ENCODE assay signal across 1 cellular context in the genomic region with DNA sequence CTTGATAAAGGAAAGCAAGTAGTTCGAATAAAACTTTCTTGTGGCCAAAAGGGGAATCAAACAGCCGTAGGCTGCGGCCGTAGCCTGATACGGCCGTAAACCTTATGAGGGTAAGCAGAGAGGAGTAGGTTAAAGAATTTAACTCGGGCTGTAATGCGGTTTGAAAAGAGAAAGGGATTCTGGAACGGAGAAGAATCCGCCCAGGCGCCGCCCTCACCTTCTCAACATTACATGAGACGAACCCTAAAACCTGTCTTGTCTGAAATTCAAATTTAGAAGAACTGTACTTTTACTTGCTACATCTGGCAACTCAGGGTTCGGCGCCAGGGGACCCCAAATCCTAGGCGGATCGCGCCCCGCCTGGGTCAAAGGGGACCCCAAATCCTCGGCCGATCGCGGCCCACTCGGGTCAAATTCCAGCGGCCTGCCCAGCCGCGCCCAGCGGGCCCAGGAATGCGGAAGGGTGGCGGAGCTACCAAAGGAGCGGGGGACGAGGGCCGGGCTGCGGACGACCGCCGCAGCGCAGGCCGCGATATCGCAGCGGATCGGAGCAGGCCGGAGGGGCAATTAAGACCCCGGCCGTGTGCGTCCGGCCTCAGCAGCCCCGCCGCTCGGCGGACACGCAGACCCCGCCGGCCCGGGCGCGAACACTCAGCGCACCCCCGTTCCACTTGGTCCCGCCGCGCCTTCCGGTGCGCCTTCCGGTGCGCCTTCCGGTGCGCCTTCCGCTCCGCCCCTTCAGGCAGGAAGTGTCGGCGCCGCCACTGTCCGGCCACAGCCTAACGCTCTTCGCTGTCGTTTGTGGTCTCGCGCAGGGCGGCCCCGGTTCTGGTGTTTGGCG.
TF ChIP-seq lines count a peak whose summit lies in the region.

Gene MYL12B, plus strand, starts transcription at position 741 of the 841 bp plus-strand sequence. CDS start 10,766 bp downstream, outside the sequence.

TF ChIP-seq in HEK293, 187 proteins besides CTCF, POLR2A, EP300 and RAD21 (continued from another document and continues in another):
- TF ChIP-seq ZBTB44 (tag by site-specific recombination; IDR thresholded peaks at IDR 0.05) (no peak), TCF7L2 (IDR thresholded peaks at IDR 0.05; ENCODE audit: borderline replicate concordance, low read depth, low read length) (no peak), ZSCAN16 (tag by site-specific recombination; IDR thresholded peaks at IDR 0.05) (no peak), ZBTB17 (tag by site-specific recombination; IDR thresholded peaks at IDR 0.05) (0 out of 2 replicates have a peak, but pooled peaks have one; percentile 35), ZNF660 (tag by site-specific recombination; IDR thresholded peaks at IDR 0.05) (0 out of 2 replicates have a peak, but pooled peaks have one; percentile 27), KLF8 (tag by site-specific recombination; IDR thresholded peaks at IDR 0.05) (peak; percentile 99), ZNF843 (tag by site-specific recombination; IDR thresholded peaks at IDR 0.05) (peak; percentile 42; the same call in 1 of the 2 replicates), SP7 (tag by site-specific recombination; IDR thresholded peaks at IDR 0.05) (peak; percentile 86), ZNF677 (tag by site-specific recombination; IDR thresholded peaks at IDR 0.05) (no peak), ZNF792 (tag by site-specific recombination; IDR thresholded peaks at IDR 0.05) (peak; percentile 34; the same call in 1 of the 2 replicates), GFI1B (tag by site-specific recombination; IDR thresholded peaks at IDR 0.05) (no peak), ZNF18 (tag by site-specific recombination; IDR thresholded peaks at IDR 0.05) (no peak), ZNF548 (tag by site-specific recombination; IDR thresholded peaks at IDR 0.05) (no peak), PRDM1 (tag by site-specific recombination; IDR thresholded peaks at IDR 0.05) (peak; percentile 68), ZNF654 (tag by site-specific recombination; IDR thresholded peaks at IDR 0.05; ENCODE audit: low read depth) (no peak), ZXDB (tag by site-specific recombination; IDR thresholded peaks at IDR 0.05) (peak; percentile 89), ZNF670 (tag by site-specific recombination; IDR thresholded peaks at IDR 0.05; ENCODE audit: low read depth) (no peak), ZNF394 (tag by site-specific recombination; IDR thresholded peaks at IDR 0.05; ENCODE audit: borderline replicate concordance) (0 out of 2 replicates have a peak, but pooled peaks have one; percentile 13), ZNF544 (tag by site-specific recombination; IDR thresholded peaks at IDR 0.05) (no peak), ZFHX2 (tag by site-specific recombination; conservative IDR thresholded peaks at IDR 0.05) (peak; percentile 74), ZNF37A (tag by site-specific recombination; IDR thresholded peaks at IDR 0.05) (no peak), KLF10 (tag by site-specific recombination; IDR thresholded peaks at IDR 0.05) (peak; percentile 84), ZNF184 (tag by site-specific recombination; IDR thresholded peaks at IDR 0.05) (no peak), ZNF521 (tag by site-specific recombination; IDR thresholded peaks at IDR 0.05) (no peak), ZNF155 (tag by site-specific recombination; IDR thresholded peaks at IDR 0.05) (no peak), ZSCAN30 (tag by site-specific recombination; IDR thresholded peaks at IDR 0.05) (peak; percentile 81), RBAK (tag by site-specific recombination; IDR thresholded peaks at IDR 0.05) (no peak), ZNF174 (tag by site-specific recombination; IDR thresholded peaks at IDR 0.05) (no peak), ZNF292 (tag by site-specific recombination; IDR thresholded peaks at IDR 0.05; ENCODE audit: borderline replicate concordance, low read depth) (no peak), ZNF830 (tag by site-specific recombination; IDR thresholded peaks at IDR 0.05; ENCODE audit: low read depth) (no peak), ZBTB48 (tag by site-specific recombination; IDR thresholded peaks at IDR 0.05) (peak; percentile 71; the same call in 1 of the 2 replicates), ZNF596 (tag by site-specific recombination; IDR thresholded peaks at IDR 0.05) (no peak), ZNF571 (tag by site-specific recombination; IDR thresholded peaks at IDR 0.05) (no peak), ZNF221 (tag by site-specific recombination; IDR thresholded peaks at IDR 0.05; ENCODE audit: borderline replicate concordance) (no peak), HIC1 (tag by site-specific recombination; IDR thresholded peaks at IDR 0.05) (peak; percentile 68; the same call in 1 of the 2 replicates), ZNF354C (tag by site-specific recombination; IDR thresholded peaks at IDR 0.05; ENCODE audit: borderline replicate concordance, low read depth) (no peak), ZNF624 (tag by site-specific recombination; IDR thresholded peaks at IDR 0.05) (no peak), ZNF404 (tag by site-specific recombination; IDR thresholded peaks at IDR 0.05) (no peak), ZNF560 (tag by site-specific recombination; IDR thresholded peaks at IDR 0.05; ENCODE audit: borderline replicate concordance) (no peak), AEBP2 (tag by site-specific recombination; IDR thresholded peaks at IDR 0.05; ENCODE audit: borderline replicate concordance) (no peak), PATZ1 (tag by site-specific recombination; IDR thresholded peaks at IDR 0.05) (peak; percentile 51; the same call in 1 of the 2 replicates), ZNF202 (tag by site-specific recombination; IDR thresholded peaks at IDR 0.05; ENCODE audit: borderline replicate concordance) (no peak), ZNF146 (tag by site-specific recombination; IDR thresholded peaks at IDR 0.05) (peak; percentile 17; the same call in 1 of the 2 replicates)
- TF ChIP-seq, protein P1, sequence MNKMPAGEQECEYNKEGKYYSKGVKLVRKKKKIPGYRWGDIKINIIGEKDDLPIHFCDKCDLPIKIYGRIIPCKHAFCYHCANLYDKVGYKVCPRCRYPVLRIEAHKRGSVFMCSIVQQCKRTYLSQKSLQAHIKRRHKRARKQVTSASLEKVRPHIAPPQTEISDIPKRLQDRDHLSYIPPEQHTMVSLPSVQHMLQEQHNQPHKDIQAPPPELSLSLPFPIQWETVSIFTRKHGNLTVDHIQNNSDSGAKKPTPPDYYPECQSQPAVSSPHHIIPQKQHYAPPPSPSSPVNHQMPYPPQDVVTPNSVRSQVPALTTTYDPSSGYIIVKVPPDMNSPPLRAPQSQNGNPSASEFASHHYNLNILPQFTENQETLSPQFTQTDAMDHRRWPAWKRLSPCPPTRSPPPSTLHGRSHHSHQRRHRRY (tag by site-specific recombination; IDR thresholded peaks at IDR 0.05): no peak
- TF ChIP-seq, protein P2, sequence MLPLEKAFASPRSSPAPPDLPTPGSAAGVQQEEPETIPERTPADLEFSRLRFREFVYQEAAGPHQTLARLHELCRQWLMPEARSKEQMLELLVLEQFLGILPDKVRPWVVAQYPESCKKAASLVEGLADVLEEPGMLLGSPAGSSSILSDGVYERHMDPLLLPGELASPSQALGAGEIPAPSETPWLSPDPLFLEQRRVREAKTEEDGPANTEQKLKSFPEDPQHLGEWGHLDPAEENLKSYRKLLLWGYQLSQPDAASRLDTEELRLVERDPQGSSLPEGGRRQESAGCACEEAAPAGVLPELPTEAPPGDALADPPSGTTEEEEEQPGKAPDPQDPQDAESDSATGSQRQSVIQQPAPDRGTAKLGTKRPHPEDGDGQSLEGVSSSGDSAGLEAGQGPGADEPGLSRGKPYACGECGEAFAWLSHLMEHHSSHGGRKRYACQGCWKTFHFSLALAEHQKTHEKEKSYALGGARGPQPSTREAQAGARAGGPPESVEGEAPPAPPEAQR (tag by site-specific recombination; IDR thresholded peaks at IDR 0.05): 0 out of 2 replicates have a peak, but pooled peaks have one; percentile 19
- TF ChIP-seq, protein P3, sequence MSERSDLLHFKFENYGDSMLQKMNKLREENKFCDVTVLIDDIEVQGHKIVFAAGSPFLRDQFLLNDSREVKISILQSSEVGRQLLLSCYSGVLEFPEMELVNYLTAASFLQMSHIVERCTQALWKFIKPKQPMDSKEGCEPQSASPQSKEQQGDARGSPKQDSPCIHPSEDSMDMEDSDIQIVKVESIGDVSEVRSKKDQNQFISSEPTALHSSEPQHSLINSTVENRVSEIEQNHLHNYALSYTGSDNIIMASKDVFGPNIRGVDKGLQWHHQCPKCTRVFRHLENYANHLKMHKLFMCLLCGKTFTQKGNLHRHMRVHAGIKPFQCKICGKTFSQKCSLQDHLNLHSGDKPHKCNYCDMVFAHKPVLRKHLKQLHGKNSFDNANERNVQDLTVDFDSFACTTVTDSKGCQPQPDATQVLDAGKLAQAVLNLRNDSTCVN (tag by site-specific recombination; optimal IDR thresholded peaks at IDR 0.05): peak; percentile 88
- TF ChIP-seq, protein P4, sequence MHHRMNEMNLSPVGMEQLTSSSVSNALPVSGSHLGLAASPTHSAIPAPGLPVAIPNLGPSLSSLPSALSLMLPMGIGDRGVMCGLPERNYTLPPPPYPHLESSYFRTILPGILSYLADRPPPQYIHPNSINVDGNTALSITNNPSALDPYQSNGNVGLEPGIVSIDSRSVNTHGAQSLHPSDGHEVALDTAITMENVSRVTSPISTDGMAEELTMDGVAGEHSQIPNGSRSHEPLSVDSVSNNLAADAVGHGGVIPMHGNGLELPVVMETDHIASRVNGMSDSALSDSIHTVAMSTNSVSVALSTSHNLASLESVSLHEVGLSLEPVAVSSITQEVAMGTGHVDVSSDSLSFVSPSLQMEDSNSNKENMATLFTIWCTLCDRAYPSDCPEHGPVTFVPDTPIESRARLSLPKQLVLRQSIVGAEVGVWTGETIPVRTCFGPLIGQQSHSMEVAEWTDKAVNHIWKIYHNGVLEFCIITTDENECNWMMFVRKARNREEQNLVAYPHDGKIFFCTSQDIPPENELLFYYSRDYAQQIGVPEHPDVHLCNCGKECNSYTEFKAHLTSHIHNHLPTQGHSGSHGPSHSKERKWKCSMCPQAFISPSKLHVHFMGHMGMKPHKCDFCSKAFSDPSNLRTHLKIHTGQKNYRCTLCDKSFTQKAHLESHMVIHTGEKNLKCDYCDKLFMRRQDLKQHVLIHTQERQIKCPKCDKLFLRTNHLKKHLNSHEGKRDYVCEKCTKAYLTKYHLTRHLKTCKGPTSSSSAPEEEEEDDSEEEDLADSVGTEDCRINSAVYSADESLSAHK (tag by site-specific recombination; IDR thresholded peaks at IDR 0.05): no peak; the same call in 1 of the 2 replicates
